ENCODE assay signal across 24 cellular contexts in genomic region chr6:56835612-56836011, GRCh38.
DNase-seq lines count a peak whose midpoint lies in the region; ATAC-seq and TF ChIP-seq lines count a peak whose summit lies in the region.
"Had no signal": no experiment of that assay in that cellular context is flagged by ENCODE, and none has a peak within 500 bp of the region (broad histone marks: within the 10 kb centered on the region; RNA-seq: fewer than 3 reads in every experiment).

No MANE protein-coding gene starts in this region.

- DNase-seq in right atrium auricular region (ENCODE audit: low spot score) (no peak), cardiac septum (ENCODE audit: low spot score) (no peak), Karpas-422 (peak; percentile 30), psoas muscle (no peak), gastrocnemius medialis (no peak), NCI-H146 (lab: John Stamatoyannopoulos, UW) (no peak), GM13976 (ENCODE audit: low spot score) (no peak)
- DNase-seq: 8988T; ACHN; BE2C; C1 segment of cervical spinal cord; CD4-positive, alpha-beta T cell; CD8-positive, alpha-beta T cell; COR-L47; DMS 273 treated with DMSO at 0.1 percent for 48 hours; DMS153; DMS53; DMS79; DND-41; EL; GDM1 had no signal

- no peaks in the 10 kb centered on the region for H3K79me2 ChIP-seq in Karpas-422 (ENCODE audit: low read length)

- WGBS in psoas muscle, 3 donors: 84 to 89% (median 85%) methylated on average over 3 of the region's 3 CpGs

- H3K36me3 ChIP-seq in right atrium auricular region (no peaks in the 10 kb centered on the region), Karpas-422 (ENCODE audit: insufficient read depth, low read length) (no peaks in the 10 kb centered on the region), psoas muscle (ENCODE audit: insufficient read depth in 1 of 2, low read depth in 1 of 2) (no peaks in the 10 kb centered on the region), gastrocnemius medialis (no peaks in the 10 kb centered on the region)
- H3K36me3 ChIP-seq: BE2C, BLaER1 had no signal

- H2AFZ ChIP-seq in Karpas-422 (ENCODE audit: low read length): no peak overlapping the region

- no peak for TF ChIP-seq POLR2A in gastrocnemius medialis (IDR thresholded peaks at IDR 0.05)

- H4K20me1 ChIP-seq in Karpas-422 (ENCODE audit: insufficient read depth, low read depth, low read length): no peaks in the 10 kb centered on the region
- H4K20me1 ChIP-seq: BLaER1 had no signal

- no peak overlapping the region for H3K9ac ChIP-seq in Karpas-422 (ENCODE audit: low read length)
- H3K9ac ChIP-seq: BLaER1 had no signal

- H3K27me3 ChIP-seq in right atrium auricular region (no peaks in the 10 kb centered on the region), Karpas-422 (ENCODE audit: low read length) (no peaks in the 10 kb centered on the region), psoas muscle (ENCODE audit: insufficient read depth in 3 of 3, low read length in 2 of 3) (no peaks in the 10 kb centered on the region), gastrocnemius medialis (no peaks in the 10 kb centered on the region)
- H3K27me3 ChIP-seq: BE2C, BLaER1 had no signal

- intact Hi-C loops in cardiac septum (cut with DNase I): no loop called here
- intact Hi-C loops in psoas muscle (cut with DNase I): no loop called here
- intact Hi-C loops in gastrocnemius medialis (cut with DNase I; ENCODE audit: low total_unique reads): no loop called here

- H3K4me3 ChIP-seq in right atrium auricular region: no peak overlapping the region
- H3K4me3 ChIP-seq in Karpas-422 (ENCODE audit: low read length): no peak overlapping the region
- no peak overlapping the region for H3K4me3 ChIP-seq in psoas muscle
- no peak overlapping the region for H3K4me3 ChIP-seq in gastrocnemius medialis
- H3K4me3 ChIP-seq: BLaER1, GM12878 had no signal

- no peak for TF ChIP-seq CTCF in right atrium auricular region (IDR thresholded peaks at IDR 0.05)
- TF ChIP-seq CTCF in psoas muscle (IDR thresholded peaks at IDR 0.05): no peak
- TF ChIP-seq CTCF in gastrocnemius medialis (IDR thresholded peaks at IDR 0.05 in 4 of 5, conservative IDR thresholded peaks at IDR 0.05 in 1 of 5): no peak
- no peak for TF ChIP-seq CTCF in GM13976 (IDR thresholded peaks at IDR 0.05; ENCODE audit: borderline replicate concordance, control extremely low read depth, extremely low read depth, insufficient read depth, missing control alignments)

- H3K9me3 ChIP-seq in right atrium auricular region (no peaks in the 10 kb centered on the region), Karpas-422 (ENCODE audit: low read length) (no peaks in the 10 kb centered on the region), psoas muscle (no peaks in the 10 kb centered on the region), gastrocnemius medialis (no peaks in the 10 kb centered on the region)
- H3K9me3 ChIP-seq: BE2C had no signal

- ATAC-seq in psoas muscle (no peak), gastrocnemius medialis (no peak), HG03378 (IDR thresholded peaks at IDR 0.05; ENCODE audit: unreplicated experiment) (no peak)
- ATAC-seq: CD8-positive, alpha-beta T cell; GM12878 had no signal

- H3K4me1 ChIP-seq in right atrium auricular region: peaks cover 0 to 41% of the 10 kb centered on the region in 2 donors
- no peaks in the 10 kb centered on the region for H3K4me1 ChIP-seq in Karpas-422 (ENCODE audit: low read length)
- peaks cover 46% of the 10 kb centered on the region for H3K4me1 ChIP-seq in psoas muscle
- H3K4me1 ChIP-seq in gastrocnemius medialis: peaks cover 66 to 68% of the 10 kb centered on the region in 2 donors
- H3K4me1 ChIP-seq: BE2C had no signal

- no peak overlapping the region for H3K4me2 ChIP-seq in Karpas-422 (ENCODE audit: low read depth, low read length, poor library complexity, severe bottlenecking)
- H3K4me2 ChIP-seq: BLaER1 had no signal

- no peaks in the 10 kb centered on the region for H3K9me2 ChIP-seq in Karpas-422 (replicated peaks; ENCODE audit: insufficient read depth, low read length)

- H3K27ac ChIP-seq in right atrium auricular region: peak overlapping the region; percentile 15 to 79
- H3K27ac ChIP-seq in Karpas-422 (ENCODE audit: low read length): no peak overlapping the region
- peak overlapping the region; percentile 73 for H3K27ac ChIP-seq in psoas muscle
- peak overlapping the region; percentile 75 to 82 (median 78) for H3K27ac ChIP-seq in gastrocnemius medialis
- H3K27ac ChIP-seq: BLaER1 had no signal

- in situ Hi-C loops in gastrocnemius medialis (cut with MboI; ENCODE audit: low sequenced_read_pairs in 4 of 4): loop anchor here in 1 of 4 donors (5.0 kb wide), 1 partner anchor 63 kb away; no protein-coding TSS in a partner anchor
- in situ Hi-C loops in GM13976 (cut with MboI; ENCODE audit: low sequenced_read_pairs, unreplicated experiment): no loop called here
